15 cellular contexts compared by ENCODE assay signal in the genomic region with DNA sequence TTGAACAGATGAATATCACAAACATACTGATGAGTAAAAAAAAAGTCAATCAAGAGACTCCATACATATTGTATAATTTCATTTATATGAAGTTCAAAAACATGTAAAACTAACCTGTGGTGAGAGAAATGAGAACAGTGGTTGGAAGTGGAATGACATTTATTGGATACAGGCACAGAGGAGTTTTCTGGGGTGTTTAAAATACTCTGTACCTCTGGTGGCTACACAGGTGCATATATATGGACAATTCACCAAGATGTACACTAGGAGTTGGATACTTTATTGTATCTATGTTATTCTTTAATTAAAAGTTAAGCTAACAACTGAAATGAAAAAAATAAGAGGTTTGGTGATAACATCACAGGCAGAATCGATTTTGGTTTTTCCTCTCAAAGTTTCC. TPM values are rescaled to one million over a fixed set of nuclear protein-coding genes. Genes with fewer than 3 reads are reported as not detected.
DNase-seq lines count a peak whose midpoint lies in the region; ATAC-seq and TF ChIP-seq lines count a peak whose summit lies in the region.
"Had no signal": no experiment of that assay in that cellular context is flagged by ENCODE, and none has a peak within 500 bp of the region (broad histone marks: within the 10 kb centered on the region; RNA-seq: fewer than 3 reads in every experiment).

No MANE protein-coding gene starts in this region.

- TF ChIP-seq CTCF in epithelial cell of esophagus (IDR thresholded peaks at IDR 0.05; ENCODE audit: insufficient read depth, low read depth, low read length, missing control alignments) (peak; percentile 9), psoas muscle (IDR thresholded peaks at IDR 0.05) (peak; percentile 5)

- H3K4me3 Mint-ChIP-seq in activated naive CD4-positive, alpha-beta T cell treated with anti-CD3 and anti-CD28 coated beads, Interleukin-2, amount 10 ng/mL, durations not matched to agents 7 days and 5 days: no peak overlapping the region

- H3K36me3 Mint-ChIP-seq in activated naive CD4-positive, alpha-beta T cell treated with anti-CD3 and anti-CD28 coated beads, Interleukin-2, amount 10 ng/mL, durations not matched to agents 7 days and 5 days: peaks cover 3% of the 10 kb centered on the region

- no peak overlapping the region for H3K27ac Mint-ChIP-seq in activated naive CD4-positive, alpha-beta T cell treated with anti-CD3 and anti-CD28 coated beads, Interleukin-2, amount 10 ng/mL, durations not matched to agents 7 days and 5 days

- DNase-seq in DMS 273 (lab: John Stamatoyannopoulos, UW; ENCODE audit: unreplicated experiment): peak; percentile 25
- no peak for DNase-seq in DMS 273 treated with DMSO at 0.1 percent for 48 hours (lab: John Stamatoyannopoulos, UW)
- peak; percentile 20 for DNase-seq in RKO (ENCODE audit: low spot score)
- DNase-seq in epithelial cell of esophagus (ENCODE audit: low read depth): no peak
- DNase-seq in psoas muscle: no peak
- no peak for DNase-seq in activated naive CD4-positive, alpha-beta T cell treated with anti-CD3 and anti-CD28 coated beads, Interleukin-2, amount 10 ng/mL, durations not matched to agents 7 days and 5 days
- no peak for DNase-seq in NOMO-1 treated with DMSO at 0.1 percent for 48 hours (lab: John Stamatoyannopoulos, UW; ENCODE audit: unreplicated experiment)
- DNase-seq in hippocampal formation (lab: John Stamatoyannopoulos, UW): no peak
- DNase-seq: C1 segment of cervical spinal cord, DND-41, GDM1, NCI-H1092, NCI-H774, SIG-M5 had no signal

- no peak for ATAC-seq in psoas muscle

- H3K9me3 ChIP-seq in psoas muscle: no peaks in the 10 kb centered on the region

- H3K4me1 Mint-ChIP-seq in activated naive CD4-positive, alpha-beta T cell treated with anti-CD3 and anti-CD28 coated beads, Interleukin-2, amount 10 ng/mL, durations not matched to agents 7 days and 5 days: peaks cover 11% of the 10 kb centered on the region

- no peaks in the 10 kb centered on the region for H3K36me3 ChIP-seq in psoas muscle (ENCODE audit: insufficient read depth in 1 of 2, low read depth in 1 of 2)

- H3K27me3 ChIP-seq in psoas muscle (ENCODE audit: insufficient read depth in 3 of 3, low read length in 2 of 3): peaks cover 28 to 96% (median 35%) of the 10 kb centered on the region in 3 donors

- CTCF ChIA-PET in activated naive CD4-positive, alpha-beta T cell treated with anti-CD3 and anti-CD28 coated beads, Interleukin-2, amount 10 ng/mL, durations not matched to agents 7 days and 5 days (lab: Charles Lee): no interaction called here

- no peak overlapping the region for H3K4me3 ChIP-seq in epithelial cell of esophagus (ENCODE audit: low read length)
- H3K4me3 ChIP-seq in psoas muscle: no peak overlapping the region

- intact Hi-C loops in psoas muscle (cut with DNase I): no loop called here

- WGBS in psoas muscle, 3 donors: 28 to 51% (median 45%) methylated on average over 1 of the region's 1 CpG

- peaks cover 5% of the 10 kb centered on the region for H3K4me1 ChIP-seq in psoas muscle

- H3K27ac ChIP-seq in psoas muscle: no peak overlapping the region
- H3K27ac ChIP-seq: 22Rv1 had no signal

- H3K9me3 Mint-ChIP-seq in activated naive CD4-positive, alpha-beta T cell treated with anti-CD3 and anti-CD28 coated beads, Interleukin-2, amount 10 ng/mL, durations not matched to agents 7 days and 5 days: no peaks in the 10 kb centered on the region

- peaks cover 70% of the 10 kb centered on the region for H3K27me3 Mint-ChIP-seq in activated naive CD4-positive, alpha-beta T cell treated with anti-CD3 and anti-CD28 coated beads, Interleukin-2, amount 10 ng/mL, durations not matched to agents 7 days and 5 days

RNA-seq across cellular contexts. Expression of a gene that starts 14.1 kb away (rescaled TPM):
- under 1 TPM in 3 of 4 donors, not detected in 1; 0.36 to 0.94 (median 0.71) TPM for total RNA-seq in psoas muscle
- under 1 TPM; 0.15 to 0.29 (median 0.17) TPM for polyA plus RNA-seq in psoas muscle

Comparison
In these comparisons a context has a peak if more than half of its experiments do, and no peak if none do; other contexts are left out.
1. DNase-seq: peak in DMS 273 (single experiment) and RKO (single experiment); none in DMS 273 treated with DMSO at 0.1 percent for 48 hours (single experiment), epithelial cell of esophagus (single experiment), psoas muscle (0 of 2), activated naive CD4-positive, alpha-beta T cell treated with anti-CD3 and anti-CD28 coated beads, Interleukin-2, amount 10 ng/mL, durations not matched to agents 7 days and 5 days (single experiment), NOMO-1 treated with DMSO at 0.1 percent for 48 hours (single experiment) and hippocampal formation (0 of 2).